ENCODE assay signal across 15 cellular contexts in genomic region chr12:22286569-22286968, GRCh38. TPM values are rescaled to one million over a fixed set of nuclear protein-coding genes. Genes with fewer than 3 reads are reported as not detected.
A peak's percentile ranks its signal among the peaks of the same experiment; 100 is the strongest.
DNase-seq lines count a peak whose midpoint lies in the region; ATAC-seq and TF ChIP-seq lines count a peak whose summit lies in the region.
"Had no signal": no experiment of that assay in that cellular context is flagged by ENCODE, and none has a peak within 500 bp of the region (broad histone marks: within the 10 kb centered on the region; RNA-seq: fewer than 3 reads in every experiment).

No MANE protein-coding gene starts in this region.

- no peaks in the 10 kb centered on the region for H3K27me3 ChIP-seq in fibroblast of lung (ENCODE audit: control insufficient read depth, insufficient read depth, low read length)
- no peaks in the 10 kb centered on the region for H3K27me3 ChIP-seq in prostate gland (replicated peaks; ENCODE audit: insufficient read depth)
- no peaks in the 10 kb centered on the region for H3K27me3 ChIP-seq in vagina
- H3K27me3 ChIP-seq: gastroesophageal sphincter had no signal

- intact Hi-C loops in prostate gland (cut with DNase I) (no loop called here), vagina (cut with DNase I) (no loop called here)

- no peak overlapping the region for H3K4me2 ChIP-seq in fibroblast of lung (ENCODE audit: extremely low read depth, insufficient read depth, low read length)

- no peak overlapping the region for H3K27ac ChIP-seq in fibroblast of lung (ENCODE audit: insufficient read depth, low read length)
- H3K27ac ChIP-seq in prostate gland = no peak overlapping the region
- no peak overlapping the region for H3K27ac ChIP-seq in vagina
- H3K27ac ChIP-seq: gastroesophageal sphincter, VCaP had no signal

- ATAC-seq in HG03280 (IDR thresholded peaks at IDR 0.05; ENCODE audit: unreplicated experiment) = no peak
- ATAC-seq: gastroesophageal sphincter, HCT116, right cardiac atrium had no signal

- no peak for TF ChIP-seq POLR2A in prostate gland (IDR thresholded peaks at IDR 0.05)
- TF ChIP-seq POLR2A in vagina (IDR thresholded peaks at IDR 0.05) = no peak

- no peaks in the 10 kb centered on the region for H3K79me2 ChIP-seq in fibroblast of lung (ENCODE audit: control insufficient read depth, insufficient read depth, low read length)

- no peak overlapping the region for H3K4me3 ChIP-seq in fibroblast of lung (replicated peaks in 1 of 4; ENCODE audit: control extremely low read depth in 1 of 4, insufficient read depth in 1 of 4, low read depth in 3 of 4, low read length in 4 of 4)
- no peak overlapping the region for H3K4me3 ChIP-seq in prostate gland
- H3K4me3 ChIP-seq in vagina = no peak overlapping the region
- H3K4me3 ChIP-seq: gastroesophageal sphincter had no signal

- no peak overlapping the region for H3K9ac ChIP-seq in fibroblast of lung (ENCODE audit: insufficient read depth, low read length)

- H4K20me1 ChIP-seq in fibroblast of lung (ENCODE audit: control insufficient read depth, extremely low read depth, insufficient read depth, low read length) = no peaks in the 10 kb centered on the region

- DNase-seq in EH (ENCODE audit: low read depth) (peak; percentile 93), NCI-H226 (peak; percentile 44), fibroblast of lung (ENCODE audit: low read depth in 2 of 2) (peak; percentile 84 to 100), renal cortical epithelial cell (ENCODE audit: low read depth) (peak; percentile 65), prostate gland (ENCODE audit: low spot score) (no peak), vagina (ENCODE audit: extremely low spot score in 2 of 2) (no peak)
- DNase-seq: activated naive CD8-positive, alpha-beta T cell treated with anti-CD3 and anti-CD28 coated beads for 36 hours; COR-L47; NCI-H2227 treated with DMSO at 0.1 percent for 48 hours; right cardiac atrium had no signal

- H2AFZ ChIP-seq in fibroblast of lung (ENCODE audit: low read length) = no peak overlapping the region

- no peaks in the 10 kb centered on the region for H3K9me3 ChIP-seq in fibroblast of lung (ENCODE audit: control insufficient read depth, insufficient read depth, low read depth, low read length)
- no peaks in the 10 kb centered on the region for H3K9me3 ChIP-seq in prostate gland
- H3K9me3 ChIP-seq in vagina = no peaks in the 10 kb centered on the region
- H3K9me3 ChIP-seq: gastroesophageal sphincter had no signal

- H3K4me1 ChIP-seq in fibroblast of lung (ENCODE audit: control insufficient read depth, extremely low read depth, insufficient read depth, low read length) = peaks cover 19% of the 10 kb centered on the region
- no peaks in the 10 kb centered on the region for H3K4me1 ChIP-seq in prostate gland (replicated peaks)
- H3K4me1 ChIP-seq in vagina = peaks cover 24% of the 10 kb centered on the region

- no peak for TF ChIP-seq CTCF in fibroblast of lung (conservative IDR thresholded peaks at IDR 0.05 in 1 of 2, IDR thresholded peaks at IDR 0.05 in 1 of 2; ENCODE audit: low read depth in 1 of 2, low read length in 2 of 2)
- no peak for TF ChIP-seq CTCF in prostate gland (IDR thresholded peaks at IDR 0.05)
- TF ChIP-seq CTCF in vagina (IDR thresholded peaks at IDR 0.05) = no peak

- no peaks in the 10 kb centered on the region for H3K36me3 ChIP-seq in fibroblast of lung (ENCODE audit: control insufficient read depth, insufficient read depth, low read length)
- H3K36me3 ChIP-seq in prostate gland = no peaks in the 10 kb centered on the region
- H3K36me3 ChIP-seq in vagina = no peaks in the 10 kb centered on the region
- H3K36me3 ChIP-seq: gastroesophageal sphincter had no signal

RNA-seq across cellular contexts. Expression of gene ST8SIA1, which starts 47.9 kb away (rescaled TPM):
- 5.9 and 23.9 TPM in 2 replicates for total RNA-seq in fibroblast of lung
- polyA plus RNA-seq in fibroblast of lung = 0.45 and 3.5 TPM in 2 replicates
- 0.68 and 2.5 TPM in 2 replicates for polyA plus RNA-seq in fibroblast of lung (2012)
- polyA minus RNA-seq in fibroblast of lung (ENCODE audit: low replicate concordance) = 6.6 TPM in 1 of 2 replicates, not detected in the other
- total RNA-seq in renal cortical epithelial cell = 0.20 and 0.52 TPM in 2 replicates
- total RNA-seq in prostate gland = 10 to 100 TPM; 17.7 to 18.8 TPM
- 5.2 TPM for total RNA-seq in vagina
- total RNA-seq: HT-29 had no signal

Comparison
In these comparisons a context has a peak if more than half of its experiments do, and no peak if none do; other contexts are left out.
1. DNase-seq: peak in EH (single experiment), NCI-H226 (single experiment), fibroblast of lung (2 of 2) and renal cortical epithelial cell (single experiment); none in prostate gland (single experiment) and vagina (0 of 2).